29 cellular contexts compared by ENCODE assay signal in the genomic region with DNA sequence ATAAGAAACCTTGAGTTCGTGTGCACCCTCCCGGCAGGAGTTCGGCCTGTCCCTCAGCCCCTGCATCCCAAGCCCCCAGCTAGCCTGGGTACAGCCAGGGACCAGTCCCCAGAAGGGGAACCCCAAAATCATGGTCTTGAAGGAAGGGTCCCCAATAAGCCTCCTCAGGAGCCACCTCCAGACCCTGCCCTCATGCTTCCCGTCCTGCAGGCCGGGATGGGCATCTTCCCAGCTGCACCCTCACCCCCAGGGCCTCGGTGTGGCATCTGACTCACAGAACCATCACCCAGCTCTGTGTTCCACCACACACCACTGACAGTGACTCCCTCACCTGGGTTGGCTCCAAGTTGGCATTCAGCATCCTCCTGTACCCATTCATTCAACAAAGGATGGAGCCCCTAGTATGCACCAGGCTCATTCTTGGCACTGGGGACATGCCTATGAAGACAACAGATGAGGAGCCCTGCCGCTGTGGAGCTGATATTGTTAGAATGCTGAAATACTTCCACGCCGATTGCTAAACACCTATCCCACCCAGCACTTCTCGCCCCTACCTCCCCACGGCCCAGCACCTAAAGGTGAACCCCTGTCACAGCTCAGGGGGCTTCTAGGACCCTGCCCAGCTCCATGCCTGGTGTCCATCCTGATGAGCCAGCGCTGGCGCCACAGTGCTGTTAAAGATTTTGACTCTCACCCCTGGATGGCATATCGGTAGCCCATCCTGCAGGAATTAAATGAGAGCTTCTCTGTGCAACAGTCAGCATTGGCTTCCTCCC.
A peak's percentile ranks its signal among the peaks of the same experiment; 100 is the strongest.
DNase-seq lines count a peak whose midpoint lies in the region; ATAC-seq and TF ChIP-seq lines count a peak whose summit lies in the region.
"Had no signal": no experiment of that assay in that cellular context is flagged by ENCODE, and none has a peak within 500 bp of the region (broad histone marks: within the 10 kb centered on the region; RNA-seq: fewer than 3 reads in every experiment).

No MANE protein-coding gene starts in this region.

- H3K4me3 ChIP-seq in MG63: no peak overlapping the region
- H3K4me3 ChIP-seq: GM23338 had no signal

- peaks cover 10% of the 10 kb centered on the region for H3K27me3 Mint-ChIP-seq in chondrocyte (ENCODE audit: low read depth)
- H3K27me3 Mint-ChIP-seq: activated naive CD8-positive, alpha-beta T cell; stimulated activated naive CD8-positive, alpha-beta T cell treated with anti-CD3 and anti-CD28 coated beads, Interleukin-15, Interleukin-2, amounts not matched to agents 100 ng/mL and 50 ng/mL, for 24 hours had no signal

- H3K4me3 Mint-ChIP-seq in chondrocyte (ENCODE audit: unreplicated experiment): no peak overlapping the region
- H3K4me3 Mint-ChIP-seq: activated naive CD8-positive, alpha-beta T cell; CD8-positive, alpha-beta memory T cell; GM23338; HFFc6; IgD-negative memory B cell; immature natural killer cell; neural crest cell; stimulated activated naive CD8-positive, alpha-beta T cell treated with anti-CD3 and anti-CD28 coated beads, Interleukin-15, Interleukin-2, amounts not matched to agents 100 ng/mL and 50 ng/mL, for 24 hours; T-helper 1 cell treated with Interleukin-12 subunit alpha and Interleukin-12 subunit beta and Interleukin-4 antibody, amounts not matched to agents 30 μg/mL and 1 μg/mL, for 36 hours had no signal

- no peak overlapping the region for H3K27ac Mint-ChIP-seq in chondrocyte (ENCODE audit: unreplicated experiment)
- H3K27ac Mint-ChIP-seq: activated naive CD8-positive, alpha-beta T cell; GM23338; HFFc6; IgD-negative memory B cell; immature natural killer cell; stimulated activated naive CD8-positive, alpha-beta T cell treated with anti-CD3 and anti-CD28 coated beads, Interleukin-15, Interleukin-2, amounts not matched to agents 100 ng/mL and 50 ng/mL, for 24 hours; T-helper 1 cell treated with Interleukin-12 subunit alpha and Interleukin-12 subunit beta and Interleukin-4 antibody, amounts not matched to agents 30 μg/mL and 1 μg/mL, for 36 hours had no signal

- H3K36me3 Mint-ChIP-seq in chondrocyte (ENCODE audit: low read depth): no peaks in the 10 kb centered on the region
- H3K36me3 Mint-ChIP-seq: activated naive CD8-positive, alpha-beta T cell; CD8-positive, alpha-beta memory T cell; IgD-negative memory B cell; immature natural killer cell had no signal

- no peak for ATAC-seq in HG02973 (IDR thresholded peaks at IDR 0.05; ENCODE audit: unreplicated experiment)
- ATAC-seq: activated CD4-positive, CD25-positive, alpha-beta regulatory T cell treated with anti-CD3 and anti-CD28 coated beads, Interleukin-2, amount 50 U/mL, for 24 hours; GM23338 had no signal

- H3K9me3 ChIP-seq in MG63: no peaks in the 10 kb centered on the region
- H3K9me3 ChIP-seq: BE2C had no signal

- DNase-seq in AG20443 (ENCODE audit: low spot score) (peak; percentile 7), MG63 (peak; percentile 22), chondrocyte (ENCODE audit: low spot score) (peak; percentile 77), mucosa of gallbladder (ENCODE audit: low spot score) (peak; percentile 8), Ammon's horn (ENCODE audit: low spot score) (no peak), NCI-H1092 treated with DMSO at 0.1 percent for 48 hours (lab: John Stamatoyannopoulos, UW) (no peak), SHP77 (lab: John Stamatoyannopoulos, UW) (no peak)
- DNase-seq: activated CD4-positive, alpha-beta T cell treated with anti-CD3 and anti-CD28 coated beads, Interleukin-2, amount 50 U/mL, for 4 hours; activated effector memory CD4-positive, alpha-beta T cell treated with anti-CD3 and anti-CD28 coated beads, Interleukin-2, amount 50 U/mL, for 16 hours; activated T-cell treated with anti-CD3 and anti-CD28 coated beads for 4 hours; BE2C; CD8-positive, alpha-beta memory T cell; effector CD4-positive, alpha-beta T cell; HFFc6; immature natural killer cell; mesenchymal stem cell; NCI-H1417 treated with DMSO at 0.1 percent for 48 hours; NCI-H2081 treated with DMSO at 0.1 percent for 48 hours; NCI-H2227 treated with DMSO at 0.1 percent for 48 hours; NCI-H526 treated with DMSO at 0.1 percent for 48 hours; stimulated activated CD8-positive, alpha-beta memory T cell treated with anti-CD3 and anti-CD28 coated beads, Interleukin-4, amount 100 ng/mL, for 48 hours had no signal

- no peaks in the 10 kb centered on the region for H3K27me3 ChIP-seq in MG63
- H3K27me3 ChIP-seq: BE2C had no signal

- no peaks in the 10 kb centered on the region for H3K36me3 ChIP-seq in MG63
- H3K36me3 ChIP-seq: BE2C had no signal

- no peaks in the 10 kb centered on the region for H3K4me1 Mint-ChIP-seq in chondrocyte (ENCODE audit: low read depth)
- H3K4me1 Mint-ChIP-seq: IgD-negative memory B cell, immature natural killer cell, neural crest cell had no signal

- H3K9me3 Mint-ChIP-seq in chondrocyte (ENCODE audit: low read depth): no peaks in the 10 kb centered on the region
- H3K9me3 Mint-ChIP-seq: CD8-positive, alpha-beta memory T cell; GM23338; HFFc6; immature natural killer cell; stimulated activated naive CD8-positive, alpha-beta T cell treated with anti-CD3 and anti-CD28 coated beads, Interleukin-15, Interleukin-2, amounts not matched to agents 100 ng/mL and 50 ng/mL, for 24 hours; T-helper 1 cell treated with Interleukin-12 subunit alpha and Interleukin-12 subunit beta and Interleukin-4 antibody, amounts not matched to agents 30 μg/mL and 1 μg/mL, for 36 hours had no signal

- TF ChIP-seq CTCF in chondrocyte (IDR thresholded peaks at IDR 0.05): no peak

Comparison
In these comparisons a context has a peak if more than half of its experiments do, and no peak if none do; other contexts are left out.
1. DNase-seq: peak in AG20443 (single experiment), MG63 (single experiment), chondrocyte (single experiment) and mucosa of gallbladder (single experiment); none in Ammon's horn (single experiment), NCI-H1092 treated with DMSO at 0.1 percent for 48 hours (single experiment) and SHP77 (0 of 2).